In genomic region chr6:132490478-132491204, GRCh38 we compare ENCODE assay signal across 11 cellular contexts. TPM values are rescaled to one million over a fixed set of nuclear protein-coding genes. Genes with fewer than 3 reads are reported as not detected.
A peak's percentile ranks its signal among the peaks of the same experiment; 100 is the strongest.
DNase-seq lines count a peak whose midpoint lies in the region; ATAC-seq and TF ChIP-seq lines count a peak whose summit lies in the region.
"Had no signal": no experiment of that assay in that cellular context is flagged by ENCODE, and none has a peak within 500 bp of the region (broad histone marks: within the 10 kb centered on the region; RNA-seq: fewer than 3 reads in every experiment).

No MANE protein-coding gene starts in this region.

- BruUV-seq in OCI-LY7 (replicated peaks; lab: Mats Ljungman, UMichigan) = TSS peak; percentile 81

- H3K9me3 Mint-ChIP-seq in memory B cell = peaks cover 2% of the 10 kb centered on the region

- DNase-seq in GM03348 (ENCODE audit: low spot score) (peak; percentile 31), OCI-LY7 (ENCODE audit: low spot score) (peak; percentile 65), memory B cell (ENCODE audit: low spot score in 2 of 2) (no peak), NCI-H446 (lab: John Stamatoyannopoulos, UW) (no peak), NCI-H1105 treated with DMSO at 0.1 percent for 48 hours (lab: John Stamatoyannopoulos, UW) (no peak), NCI-H446 treated with DMSO at 0.1 percent for 48 hours (lab: John Stamatoyannopoulos, UW) (no peak)
- DNase-seq in activated CD4-positive, alpha-beta T cell treated with anti-CD3 and anti-CD28 coated beads for 1 hour = no peak
- DNase-seq: NCI-H2107 had no signal

- H2AFZ ChIP-seq in OCI-LY7 (ENCODE audit: low read length) = no peak overlapping the region; the same call in 1 of the 2 replicates

- H3K4me1 Mint-ChIP-seq in memory B cell = peaks cover 36% of the 10 kb centered on the region

- H3K4me3 ChIP-seq in OCI-LY7 (ENCODE audit: low read depth, low read length, poor library complexity, severe bottlenecking) = peak overlapping the region; percentile 66

- POLR2A ChIA-PET in OCI-LY7 (lab: Charles Lee) = interaction anchor here (0.6 to 7.9 kb wide), 16 partner anchors 8 to 229 kb away, joined by 3 to 52 read pairs (median 4); partner anchors contain the start of gene STX7

- H3K36me3 ChIP-seq in OCI-LY7 (ENCODE audit: insufficient read depth, low read length) = peaks cover 86% of the 10 kb centered on the region

- no peaks in the 10 kb centered on the region for H4K20me1 ChIP-seq in OCI-LY7 (ENCODE audit: insufficient read depth, low read length)

- peaks cover 24% of the 10 kb centered on the region for H3K36me3 Mint-ChIP-seq in memory B cell

- CTCF ChIA-PET in OCI-LY7 (lab: Charles Lee; ENCODE audit: unreplicated experiment) = no interaction called here

- ATAC-seq in GM21723 (IDR thresholded peaks at IDR 0.05; ENCODE audit: unreplicated experiment) (peak; percentile 54), memory B cell (ENCODE audit: low read depth) (peak; percentile 75)

- intact Hi-C loops in OCI-LY7 (cut with micrococcal nuclease; ENCODE audit: unreplicated experiment) = loop anchor here (2.0 kb wide), 1 partner anchor 22 kb away; the partner anchor contains the start of gene STX7

- H3K27me3 Mint-ChIP-seq in memory B cell = no peaks in the 10 kb centered on the region
- H3K27me3 Mint-ChIP-seq: stimulated activated naive CD8-positive, alpha-beta T cell treated with anti-CD3 and anti-CD28 coated beads, Interleukin-15, Interleukin-2, amounts not matched to agents 100 ng/mL and 50 ng/mL, for 24 hours had no signal

- peaks cover 75% of the 10 kb centered on the region for H3K4me1 ChIP-seq in OCI-LY7 (ENCODE audit: insufficient read depth, low read length, poor library complexity, severe bottlenecking)

- H3K9me2 ChIP-seq in OCI-LY7 (ENCODE audit: insufficient read depth, low read length) = no peaks in the 10 kb centered on the region

- H3K4me3 Mint-ChIP-seq in memory B cell = no peak overlapping the region
- H3K4me3 Mint-ChIP-seq: stimulated activated naive CD8-positive, alpha-beta T cell treated with anti-CD3 and anti-CD28 coated beads, Interleukin-15, Interleukin-2, amounts not matched to agents 100 ng/mL and 50 ng/mL, for 24 hours had no signal

- peaks cover 100% of the 10 kb centered on the region for H3K79me2 ChIP-seq in OCI-LY7 (ENCODE audit: insufficient read depth, low read depth, low read length)

- TF ChIP-seq CTCF in OCI-LY7 (conservative IDR thresholded peaks at IDR 0.05; ENCODE audit: low read length) = no peak

- H3K27ac ChIP-seq in OCI-LY7 (ENCODE audit: low read depth, low read length, poor library complexity, severe bottlenecking) = peak overlapping the region; percentile 100
- H3K27ac ChIP-seq: epithelial cell of prostate had no signal

- peak overlapping the region; percentile 72 for H3K4me2 ChIP-seq in OCI-LY7 (ENCODE audit: low read length)

- peaks cover 55% of the 10 kb centered on the region for H3K9me3 ChIP-seq in OCI-LY7 (ENCODE audit: low read length)

- no peak overlapping the region for H3K27ac Mint-ChIP-seq in memory B cell

RNA-seq across cellular contexts. Expression of gene STX7, which starts 22.3 kb away (rescaled TPM):
- 66.5 and 88.8 TPM in 2 replicates for total RNA-seq in OCI-LY7 (2014; rRNA removed; shearing (Covaris generic))
- total RNA-seq in OCI-LY7 (2022) = 164 and 178 TPM in 2 replicates

RNA-seq across cellular contexts. Expression of gene TAAR9, which starts 47.4 kb away (rescaled TPM):
- not detected in 2 replicates for total RNA-seq in OCI-LY7 (2014; rRNA removed; shearing (Covaris generic))
- total RNA-seq in OCI-LY7 (2022) = not detected in 2 replicates

Comparison
In these comparisons a context has a peak if more than half of its experiments do, and no peak if none do; other contexts are left out.
1. DNase-seq: peak in GM03348 (single experiment) and OCI-LY7 (single experiment); none in memory B cell (0 of 2), NCI-H446 (0 of 2), activated CD4-positive, alpha-beta T cell treated with anti-CD3 and anti-CD28 coated beads for 1 hour (single experiment), NCI-H1105 treated with DMSO at 0.1 percent for 48 hours (single experiment) and NCI-H446 treated with DMSO at 0.1 percent for 48 hours (single experiment).